In the genomic region with DNA sequence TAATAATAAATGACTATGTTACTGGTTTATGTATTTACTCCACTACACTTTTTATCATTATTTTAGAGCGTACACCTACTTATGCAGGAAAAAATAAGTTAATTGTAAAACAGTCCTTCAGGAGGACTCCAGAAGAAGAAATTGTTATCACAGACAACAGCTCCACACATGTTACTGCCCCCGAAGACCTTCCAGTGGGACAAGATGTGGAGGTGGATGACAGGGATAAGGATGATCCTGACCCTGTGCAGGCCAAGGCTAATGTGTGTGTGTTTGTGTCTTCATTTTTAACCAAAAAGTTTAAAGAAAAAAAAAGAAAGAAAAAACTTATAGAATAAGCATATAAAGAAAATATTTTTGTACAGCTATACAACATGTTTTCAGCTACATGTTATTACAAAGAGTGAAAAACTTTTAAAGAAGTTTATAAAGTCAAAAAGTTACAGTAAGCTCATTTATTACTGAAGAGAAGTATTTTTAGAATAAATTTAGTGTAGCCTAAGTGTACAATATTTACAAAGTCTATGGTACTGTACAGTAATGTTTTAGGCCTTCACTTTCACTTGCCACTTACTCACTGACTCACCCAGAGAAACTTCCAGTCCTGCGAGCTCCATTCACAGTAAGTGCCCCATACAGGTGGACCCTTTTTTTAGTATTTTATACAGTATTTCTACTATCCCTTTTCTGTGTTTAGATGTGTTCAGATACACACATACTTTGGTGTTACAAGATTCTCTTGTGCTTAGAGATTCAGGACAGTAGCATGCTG, we compare ENCODE assay signal across 17 cellular contexts. TPM values are rescaled to one million over a fixed set of nuclear protein-coding genes. Genes with fewer than 3 reads are reported as not detected.
DNase-seq lines count a peak whose midpoint lies in the region; ATAC-seq and TF ChIP-seq lines count a peak whose summit lies in the region.
"Had no signal": no experiment of that assay in that cellular context is flagged by ENCODE, and none has a peak within 500 bp of the region (broad histone marks: within the 10 kb centered on the region; RNA-seq: fewer than 3 reads in every experiment).

No MANE protein-coding gene starts in this region.

- H3K9me2 ChIP-seq in Loucy (replicated peaks; ENCODE audit: low read depth, low read length) = no peaks in the 10 kb centered on the region

- H3F3A ChIP-seq in Loucy (ENCODE audit: low read depth) = 0 out of 2 replicates have a peak, but pooled peaks cover 4% of the 10 kb centered on the region

- no peaks in the 10 kb centered on the region for H3K9me3 ChIP-seq in Loucy (ENCODE audit: insufficient read depth, low read depth, low read length)
- H3K9me3 ChIP-seq: body of pancreas, psoas muscle, upper lobe of right lung had no signal

- ATAC-seq in GM18502 (IDR thresholded peaks at IDR 0.05; ENCODE audit: poor library complexity, unreplicated experiment) (peak; percentile 51), GM21529 (IDR thresholded peaks at IDR 0.05; ENCODE audit: unreplicated experiment) (peak; percentile 30), foreskin keratinocyte (peak; percentile 66), GM21390 (IDR thresholded peaks at IDR 0.05; ENCODE audit: unreplicated experiment) (no peak), left ventricle myocardium superior (no peak)
- ATAC-seq: body of pancreas; psoas muscle; stimulated activated memory B cell treated with anti-CD40 and anti-IgM and Interleukin-4, amounts not matched to agents 10 μg/mL and 1 μg/mL and 100 μg/mL, for 72 hours; upper lobe of right lung had no signal

- no peaks in the 10 kb centered on the region for H3K36me3 ChIP-seq in Loucy (ENCODE audit: insufficient read depth, low read length)
- H3K36me3 ChIP-seq: upper lobe of right lung had no signal

- H3K27me3 ChIP-seq in Loucy (ENCODE audit: insufficient read depth, low read length, poor library complexity, severe bottlenecking) (no peaks in the 10 kb centered on the region), foreskin keratinocyte (no peaks in the 10 kb centered on the region)
- H3K27me3 ChIP-seq: body of pancreas, upper lobe of right lung had no signal

- no peak overlapping the region for H3K4me3 ChIP-seq in Loucy (ENCODE audit: low read length, poor library complexity, severe bottlenecking)
- H3K4me3 ChIP-seq: body of pancreas, psoas muscle, upper lobe of right lung had no signal

- peaks cover 27% of the 10 kb centered on the region for H4K20me1 ChIP-seq in Loucy (ENCODE audit: insufficient read depth, low read length, poor library complexity, severe bottlenecking)

- no peak overlapping the region for H2AFZ ChIP-seq in Loucy (ENCODE audit: low read length)

- H3K27ac ChIP-seq in foreskin keratinocyte = no peak overlapping the region
- H3K27ac ChIP-seq: body of pancreas, upper lobe of right lung had no signal

- intact Hi-C loops in left ventricle myocardium superior (cut with micrococcal nuclease) = no loop called here

- peak in 1 of 2 donors; percentile 52 for DNase-seq in foreskin keratinocyte
- DNase-seq in activated CD8-positive, alpha-beta memory T cell treated with anti-CD3 and anti-CD28 coated beads, Interleukin-2, amount 50 U/mL, for 4 hours = no peak
- DNase-seq in epidermal melanocyte (ENCODE audit: insufficient read length, low spot score) = no peak
- no peak for DNase-seq in left ventricle myocardium superior
- DNase-seq: activated naive CD4-positive, alpha-beta T cell; body of pancreas; dermis blood vessel endothelial cell; NCI-H2107; NCI-H82; nephron progenitor cell; psoas muscle; upper lobe of right lung had no signal

- H3K9ac ChIP-seq in Loucy (ENCODE audit: low read depth, low read length, poor library complexity, severe bottlenecking) = no peak overlapping the region

- H3K4me1 ChIP-seq in Loucy (ENCODE audit: insufficient read depth, low read length, poor library complexity, severe bottlenecking) (peaks cover 43% of the 10 kb centered on the region), foreskin keratinocyte (peaks cover 28% of the 10 kb centered on the region)
- H3K4me1 ChIP-seq: upper lobe of right lung had no signal

- peak overlapping the region; percentile 91 for H3K4me2 ChIP-seq in Loucy (ENCODE audit: low read depth, low read length, poor library complexity, severe bottlenecking)

- H3K79me2 ChIP-seq in Loucy (ENCODE audit: insufficient read depth, low read length) = peaks cover 85% of the 10 kb centered on the region

- TF ChIP-seq CTCF in Loucy (conservative IDR thresholded peaks at IDR 0.05; ENCODE audit: low read length) = no peak
- no peak for TF ChIP-seq CTCF in foreskin keratinocyte (conservative IDR thresholded peaks at IDR 0.05)

RNA-seq across cellular contexts. Expression of gene TGFBRAP1, which starts 7.5 kb away (rescaled TPM):
- total RNA-seq in foreskin keratinocyte (15.7 and 18.8 TPM in 2 replicates), left ventricle myocardium superior (9.8 TPM)
- polyA plus RNA-seq in foreskin keratinocyte = 5.8 and 7.4 TPM in 2 replicates

RNA-seq across cellular contexts. Expression of gene C2orf49, which starts 15.3 kb away (rescaled TPM):
- 16.7 and 18.4 TPM in 2 replicates for total RNA-seq in foreskin keratinocyte
- 11.1 and 13.2 TPM in 2 replicates for polyA plus RNA-seq in foreskin keratinocyte
- total RNA-seq in left ventricle myocardium superior = 18.6 TPM

Comparison
In these comparisons a context has a peak if more than half of its experiments do, and no peak if none do; other contexts are left out.
1. ATAC-seq: peak in GM18502 (single experiment), GM21529 (single experiment) and foreskin keratinocyte (single experiment); none in GM21390 (single experiment) and left ventricle myocardium superior (single experiment).